ENCODE assay signal across 8 cellular contexts in genomic region chr11:62879554-62879953, GRCh38. TPM values are rescaled to one million over a fixed set of nuclear protein-coding genes. Genes with fewer than 3 reads are reported as not detected.
DNase-seq lines count a peak whose midpoint lies in the region; ATAC-seq and TF ChIP-seq lines count a peak whose summit lies in the region.

No MANE protein-coding gene starts in this region.

- no peaks in the 10 kb centered on the region for H3K27me3 Mint-ChIP-seq in activated T-helper 2 cell treated with anti-CD3 and anti-CD28 coated beads, Interferon-gamma antibody, Interleukin-2, Interleukin-4, amounts not matched to agents 10 μg/mL and 5 μg/mL and 100 μg/mL, durations not matched to agents 14 hours and 24 hours and 36 hours (ENCODE audit: low read depth)

- no peak overlapping the region; the same call in 1 of the 2 replicates for H3K4me3 ChIP-seq in HL-60 (replicated peaks; ENCODE audit: insufficient read depth, low read length)
- no peak overlapping the region for H3K4me3 ChIP-seq in right cardiac atrium (ENCODE audit: low read length)
- H3K4me3 ChIP-seq in skin epidermis: peak overlapping the region in 2 of 7 experiments; percentile 62 to 82

- H3K27me3 ChIP-seq in HL-60 (ENCODE audit: insufficient read depth, poor library complexity, severe bottlenecking) (no peaks in the 10 kb centered on the region), right cardiac atrium (ENCODE audit: control insufficient read depth, insufficient read depth) (no peaks in the 10 kb centered on the region)

- H3K27ac Mint-ChIP-seq in activated T-helper 2 cell treated with anti-CD3 and anti-CD28 coated beads, Interferon-gamma antibody, Interleukin-2, Interleukin-4, amounts not matched to agents 10 μg/mL and 5 μg/mL and 100 μg/mL, durations not matched to agents 14 hours and 24 hours and 36 hours: peak overlapping the region; percentile 100

- DNase-seq in HL-60 (ENCODE audit: low read depth in 1 of 2, low spot score in 1 of 2) (no peak), right cardiac atrium (peak in 1 of 3 donors; percentile 69), NCI-H128 (lab: John Stamatoyannopoulos, UW; ENCODE audit: unreplicated experiment) (no peak), NCI-H446 (lab: John Stamatoyannopoulos, UW) (no peak)
- DNase-seq in activated T-helper 2 cell treated with anti-CD3 and anti-CD28 coated beads, Interferon-gamma antibody, Interleukin-2, Interleukin-4, amounts not matched to agents 10 μg/mL and 5 μg/mL and 100 μg/mL, durations not matched to agents 14 hours and 24 hours and 36 hours (ENCODE audit: low spot score): no peak

- no peaks in the 10 kb centered on the region for H3K9me3 Mint-ChIP-seq in activated T-helper 2 cell treated with anti-CD3 and anti-CD28 coated beads, Interferon-gamma antibody, Interleukin-2, Interleukin-4, amounts not matched to agents 10 μg/mL and 5 μg/mL and 100 μg/mL, durations not matched to agents 14 hours and 24 hours and 36 hours

- intact Hi-C loops in activated T-helper 2 cell treated with anti-CD3 and anti-CD28 coated beads, Interferon-gamma antibody, Interleukin-2, Interleukin-4, amounts not matched to agents 10 μg/mL and 5 μg/mL and 100 μg/mL, durations not matched to agents 14 hours and 24 hours and 36 hours (cut with micrococcal nuclease): no loop called here
- intact Hi-C loops in right cardiac atrium (cut with DNase I): no loop called here

- H3K4me1 ChIP-seq in right cardiac atrium (ENCODE audit: control insufficient read depth, insufficient read depth, low read length): peaks cover 11% of the 10 kb centered on the region

- H3K27ac ChIP-seq in HL-60 (replicated peaks) (peak overlapping the region; percentile 98), right cardiac atrium (ENCODE audit: low read length) (peak overlapping the region; percentile 95), skin epidermis (peak overlapping the region in 20 of 21 experiments; percentile 73 to 99 (median 97))

- peak overlapping the region; percentile 100 for H3K4me3 Mint-ChIP-seq in activated T-helper 2 cell treated with anti-CD3 and anti-CD28 coated beads, Interferon-gamma antibody, Interleukin-2, Interleukin-4, amounts not matched to agents 10 μg/mL and 5 μg/mL and 100 μg/mL, durations not matched to agents 14 hours and 24 hours and 36 hours (ENCODE audit: low read depth)

- H3K4me1 Mint-ChIP-seq in activated T-helper 2 cell treated with anti-CD3 and anti-CD28 coated beads, Interferon-gamma antibody, Interleukin-2, Interleukin-4, amounts not matched to agents 10 μg/mL and 5 μg/mL and 100 μg/mL, durations not matched to agents 14 hours and 24 hours and 36 hours (ENCODE audit: low read depth): peaks cover 46% of the 10 kb centered on the region

- 10% methylated on average over 3 of the region's 3 CpGs for WGBS in right cardiac atrium

- peaks cover 59% of the 10 kb centered on the region for H3K36me3 Mint-ChIP-seq in activated T-helper 2 cell treated with anti-CD3 and anti-CD28 coated beads, Interferon-gamma antibody, Interleukin-2, Interleukin-4, amounts not matched to agents 10 μg/mL and 5 μg/mL and 100 μg/mL, durations not matched to agents 14 hours and 24 hours and 36 hours (ENCODE audit: low read depth)

- no peaks in the 10 kb centered on the region for H3K9me3 ChIP-seq in right cardiac atrium (ENCODE audit: control insufficient read depth, low read length)

- ATAC-seq in right cardiac atrium: peak in 1 of 2 donors; percentile 2
- no peak for ATAC-seq in HG03565 (IDR thresholded peaks at IDR 0.05; ENCODE audit: unreplicated experiment)
- ATAC-seq in HG03439 (IDR thresholded peaks at IDR 0.05; ENCODE audit: unreplicated experiment): no peak

- TF ChIP-seq CTCF in HL-60 (IDR thresholded peaks at IDR 0.05; ENCODE audit: insufficient read depth, low read length): no peak

RNA-seq across cellular contexts. Expression of gene SLC3A2, which starts 1.1 kb away (rescaled TPM):
- total RNA-seq in activated T-helper 2 cell treated with anti-CD3 and anti-CD28 coated beads, Interferon-gamma antibody, Interleukin-2, Interleukin-4, amounts not matched to agents 10 μg/mL and 5 μg/mL and 100 μg/mL, durations not matched to agents 14 hours and 24 hours and 36 hours: 245 and 286 TPM in 2 replicates
- 10 to 100 TPM; 40.2 to 64.1 (median 40.5) TPM for total RNA-seq in right cardiac atrium
- polyA plus RNA-seq in right cardiac atrium: 28.1 TPM

RNA-seq across cellular contexts. Expression of gene WDR74, which starts 40.2 kb away (rescaled TPM):
- total RNA-seq in activated T-helper 2 cell treated with anti-CD3 and anti-CD28 coated beads, Interferon-gamma antibody, Interleukin-2, Interleukin-4, amounts not matched to agents 10 μg/mL and 5 μg/mL and 100 μg/mL, durations not matched to agents 14 hours and 24 hours and 36 hours: 109 and 112 TPM in 2 replicates
- total RNA-seq in right cardiac atrium: 10 to 100 TPM; 24.8 to 28.7 (median 26.6) TPM
- polyA plus RNA-seq in right cardiac atrium: 17.9 TPM

RNA-seq across cellular contexts. Expression of gene CHRM1, which starts 41.6 kb away (rescaled TPM):
- not detected in 2 replicates for total RNA-seq in activated T-helper 2 cell treated with anti-CD3 and anti-CD28 coated beads, Interferon-gamma antibody, Interleukin-2, Interleukin-4, amounts not matched to agents 10 μg/mL and 5 μg/mL and 100 μg/mL, durations not matched to agents 14 hours and 24 hours and 36 hours
- total RNA-seq in right cardiac atrium: under 1 TPM in 2 of 4 donors, not detected in 2; 0.09 to 0.24 TPM
- 0.07 TPM for polyA plus RNA-seq in right cardiac atrium

RNA-seq across cellular contexts. Expression of gene TEX54, which starts 46.9 kb away (rescaled TPM):
- total RNA-seq in activated T-helper 2 cell treated with anti-CD3 and anti-CD28 coated beads, Interferon-gamma antibody, Interleukin-2, Interleukin-4, amounts not matched to agents 10 μg/mL and 5 μg/mL and 100 μg/mL, durations not matched to agents 14 hours and 24 hours and 36 hours: 1.2 TPM in 1 of 2 replicates, not detected in the other
- total RNA-seq in right cardiac atrium: not detected
- not detected for polyA plus RNA-seq in right cardiac atrium

RNA-seq across cellular contexts. Expression of gene STX5, which starts 47.7 kb away (rescaled TPM):
- 37.4 and 41.9 TPM in 2 replicates for total RNA-seq in activated T-helper 2 cell treated with anti-CD3 and anti-CD28 coated beads, Interferon-gamma antibody, Interleukin-2, Interleukin-4, amounts not matched to agents 10 μg/mL and 5 μg/mL and 100 μg/mL, durations not matched to agents 14 hours and 24 hours and 36 hours
- 10 to 100 TPM; 20.1 to 27.8 (median 21.8) TPM for total RNA-seq in right cardiac atrium
- 14.4 TPM for polyA plus RNA-seq in right cardiac atrium
